In the genomic region with DNA sequence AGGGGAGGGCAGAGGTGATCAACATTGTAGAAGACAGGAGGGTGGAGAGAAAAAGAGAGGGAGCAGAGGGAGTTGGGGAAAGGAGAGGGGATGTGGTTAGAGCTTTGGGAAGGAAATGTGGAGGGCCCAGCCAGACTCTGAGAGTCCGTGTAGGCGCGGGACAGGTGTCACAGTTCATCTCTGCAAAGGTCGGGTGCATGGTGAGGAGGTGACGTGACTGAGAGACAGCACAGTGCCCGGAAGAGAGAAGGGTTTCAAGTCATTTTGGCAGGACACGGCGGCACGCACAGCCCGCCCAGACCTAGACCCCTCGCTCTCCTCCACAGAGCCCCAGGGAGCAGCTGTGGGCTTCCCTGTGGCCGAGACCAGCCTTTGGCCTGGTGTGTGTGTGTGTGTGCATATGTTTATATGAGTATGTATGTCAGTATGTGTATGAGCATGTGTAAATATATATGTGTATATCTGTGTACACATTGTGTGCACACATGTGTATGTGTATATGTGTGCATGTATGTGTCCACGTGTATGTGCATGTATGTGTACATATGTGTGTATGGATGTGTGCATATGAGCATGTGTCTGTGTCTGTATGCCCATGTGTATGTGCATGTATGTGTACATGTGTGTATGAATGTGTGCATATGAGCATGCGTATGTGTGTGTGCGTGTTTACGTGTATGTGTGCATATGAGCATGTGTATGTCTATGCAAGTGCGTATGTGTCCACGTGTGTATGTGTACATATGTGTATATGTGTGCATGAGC, we compare ENCODE assay signal across 1 cellular context.
TF ChIP-seq lines count a peak whose summit lies in the region.

No MANE protein-coding gene starts in this region.

TF ChIP-seq in GM12878, 131 proteins besides CTCF, POLR2A, EP300 and RAD21 (continued from another document):
- TF ChIP-seq, protein P1, sequence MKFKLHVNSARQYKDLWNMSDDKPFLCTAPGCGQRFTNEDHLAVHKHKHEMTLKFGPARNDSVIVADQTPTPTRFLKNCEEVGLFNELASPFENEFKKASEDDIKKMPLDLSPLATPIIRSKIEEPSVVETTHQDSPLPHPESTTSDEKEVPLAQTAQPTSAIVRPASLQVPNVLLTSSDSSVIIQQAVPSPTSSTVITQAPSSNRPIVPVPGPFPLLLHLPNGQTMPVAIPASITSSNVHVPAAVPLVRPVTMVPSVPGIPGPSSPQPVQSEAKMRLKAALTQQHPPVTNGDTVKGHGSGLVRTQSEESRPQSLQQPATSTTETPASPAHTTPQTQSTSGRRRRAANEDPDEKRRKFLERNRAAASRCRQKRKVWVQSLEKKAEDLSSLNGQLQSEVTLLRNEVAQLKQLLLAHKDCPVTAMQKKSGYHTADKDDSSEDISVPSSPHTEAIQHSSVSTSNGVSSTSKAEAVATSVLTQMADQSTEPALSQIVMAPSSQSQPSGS (IDR thresholded peaks at IDR 0.05; ENCODE audit: low read length), result no peak; the same call in 1 of the 2 replicates
- TF ChIP-seq, protein P2, sequence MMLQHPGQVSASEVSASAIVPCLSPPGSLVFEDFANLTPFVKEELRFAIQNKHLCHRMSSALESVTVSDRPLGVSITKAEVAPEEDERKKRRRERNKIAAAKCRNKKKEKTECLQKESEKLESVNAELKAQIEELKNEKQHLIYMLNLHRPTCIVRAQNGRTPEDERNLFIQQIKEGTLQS (IDR thresholded peaks at IDR 0.05; ENCODE audit: borderline replicate concordance, extremely low read depth, low read depth, low read length), result no peak
- TF ChIP-seq GATAD2B (conservative IDR thresholded peaks at IDR 0.05; ENCODE audit: low read depth) (0 out of 2 replicates have a peak, but pooled peaks have one; percentile 33), MEF2B (IDR thresholded peaks at IDR 0.05; ENCODE audit: partially characterized antibody, poor library complexity, severe bottlenecking) (peak; percentile 59), PAX5 (IDR thresholded peaks at IDR 0.05; ENCODE audit: borderline replicate concordance, low read depth, low read length) (peak; percentile 76; the same call in 1 of the 2 replicates), CREM (IDR thresholded peaks at IDR 0.05; ENCODE audit: low read depth) (peak; percentile 82), ESRRA (IDR thresholded peaks at IDR 0.05; ENCODE audit: low read length) (no peak), BCL11A (IDR thresholded peaks at IDR 0.05; ENCODE audit: low read depth, low read length) (peak; percentile 38; the same call in 1 of the 2 replicates), TCF3 (IDR thresholded peaks at IDR 0.05; ENCODE audit: borderline replicate concordance, insufficient read depth, low read depth, low read length) (peak; percentile 91), SUPT20H (IDR thresholded peaks at IDR 0.05; ENCODE audit: borderline replicate concordance, control insufficient read depth, low read depth, low read length) (no peak)
- TF ChIP-seq, protein P3, sequence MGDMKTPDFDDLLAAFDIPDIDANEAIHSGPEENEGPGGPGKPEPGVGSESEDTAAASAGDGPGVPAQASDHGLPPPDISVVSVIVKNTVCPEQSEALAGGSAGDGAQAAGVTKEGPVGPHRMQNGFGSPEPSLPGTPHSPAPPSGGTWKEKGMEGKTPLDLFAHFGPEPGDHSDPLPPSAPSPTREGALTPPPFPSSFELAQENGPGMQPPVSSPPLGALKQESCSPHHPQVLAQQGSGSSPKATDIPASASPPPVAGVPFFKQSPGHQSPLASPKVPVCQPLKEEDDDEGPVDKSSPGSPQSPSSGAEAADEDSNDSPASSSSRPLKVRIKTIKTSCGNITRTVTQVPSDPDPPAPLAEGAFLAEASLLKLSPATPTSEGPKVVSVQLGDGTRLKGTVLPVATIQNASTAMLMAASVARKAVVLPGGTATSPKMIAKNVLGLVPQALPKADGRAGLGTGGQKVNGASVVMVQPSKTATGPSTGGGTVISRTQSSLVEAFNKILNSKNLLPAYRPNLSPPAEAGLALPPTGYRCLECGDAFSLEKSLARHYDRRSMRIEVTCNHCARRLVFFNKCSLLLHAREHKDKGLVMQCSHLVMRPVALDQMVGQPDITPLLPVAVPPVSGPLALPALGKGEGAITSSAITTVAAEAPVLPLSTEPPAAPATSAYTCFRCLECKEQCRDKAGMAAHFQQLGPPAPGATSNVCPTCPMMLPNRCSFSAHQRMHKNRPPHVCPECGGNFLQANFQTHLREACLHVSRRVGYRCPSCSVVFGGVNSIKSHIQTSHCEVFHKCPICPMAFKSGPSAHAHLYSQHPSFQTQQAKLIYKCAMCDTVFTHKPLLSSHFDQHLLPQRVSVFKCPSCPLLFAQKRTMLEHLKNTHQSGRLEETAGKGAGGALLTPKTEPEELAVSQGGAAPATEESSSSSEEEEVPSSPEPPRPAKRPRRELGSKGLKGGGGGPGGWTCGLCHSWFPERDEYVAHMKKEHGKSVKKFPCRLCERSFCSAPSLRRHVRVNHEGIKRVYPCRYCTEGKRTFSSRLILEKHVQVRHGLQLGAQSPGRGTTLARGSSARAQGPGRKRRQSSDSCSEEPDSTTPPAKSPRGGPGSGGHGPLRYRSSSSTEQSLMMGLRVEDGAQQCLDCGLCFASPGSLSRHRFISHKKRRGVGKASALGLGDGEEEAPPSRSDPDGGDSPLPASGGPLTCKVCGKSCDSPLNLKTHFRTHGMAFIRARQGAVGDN (IDR thresholded peaks at IDR 0.05), result peak; percentile 79
- TF ChIP-seq, protein P4, sequence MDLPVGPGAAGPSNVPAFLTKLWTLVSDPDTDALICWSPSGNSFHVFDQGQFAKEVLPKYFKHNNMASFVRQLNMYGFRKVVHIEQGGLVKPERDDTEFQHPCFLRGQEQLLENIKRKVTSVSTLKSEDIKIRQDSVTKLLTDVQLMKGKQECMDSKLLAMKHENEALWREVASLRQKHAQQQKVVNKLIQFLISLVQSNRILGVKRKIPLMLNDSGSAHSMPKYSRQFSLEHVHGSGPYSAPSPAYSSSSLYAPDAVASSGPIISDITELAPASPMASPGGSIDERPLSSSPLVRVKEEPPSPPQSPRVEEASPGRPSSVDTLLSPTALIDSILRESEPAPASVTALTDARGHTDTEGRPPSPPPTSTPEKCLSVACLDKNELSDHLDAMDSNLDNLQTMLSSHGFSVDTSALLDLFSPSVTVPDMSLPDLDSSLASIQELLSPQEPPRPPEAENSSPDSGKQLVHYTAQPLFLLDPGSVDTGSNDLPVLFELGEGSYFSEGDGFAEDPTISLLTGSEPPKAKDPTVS (IDR thresholded peaks at IDR 0.05; ENCODE audit: low read depth, low read length), result no peak
- TF ChIP-seq, protein P5, sequence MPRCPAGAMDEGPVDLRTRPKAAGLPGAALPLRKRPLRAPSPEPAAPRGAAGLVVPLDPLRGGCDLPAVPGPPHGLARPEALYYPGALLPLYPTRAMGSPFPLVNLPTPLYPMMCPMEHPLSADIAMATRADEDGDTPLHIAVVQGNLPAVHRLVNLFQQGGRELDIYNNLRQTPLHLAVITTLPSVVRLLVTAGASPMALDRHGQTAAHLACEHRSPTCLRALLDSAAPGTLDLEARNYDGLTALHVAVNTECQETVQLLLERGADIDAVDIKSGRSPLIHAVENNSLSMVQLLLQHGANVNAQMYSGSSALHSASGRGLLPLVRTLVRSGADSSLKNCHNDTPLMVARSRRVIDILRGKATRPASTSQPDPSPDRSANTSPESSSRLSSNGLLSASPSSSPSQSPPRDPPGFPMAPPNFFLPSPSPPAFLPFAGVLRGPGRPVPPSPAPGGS (IDR thresholded peaks at IDR 0.05; ENCODE audit: borderline replicate concordance, insufficient read depth, low read depth, low read length, poor library complexity, severe bottlenecking), result peak; percentile 91
- TF ChIP-seq, protein P6, sequence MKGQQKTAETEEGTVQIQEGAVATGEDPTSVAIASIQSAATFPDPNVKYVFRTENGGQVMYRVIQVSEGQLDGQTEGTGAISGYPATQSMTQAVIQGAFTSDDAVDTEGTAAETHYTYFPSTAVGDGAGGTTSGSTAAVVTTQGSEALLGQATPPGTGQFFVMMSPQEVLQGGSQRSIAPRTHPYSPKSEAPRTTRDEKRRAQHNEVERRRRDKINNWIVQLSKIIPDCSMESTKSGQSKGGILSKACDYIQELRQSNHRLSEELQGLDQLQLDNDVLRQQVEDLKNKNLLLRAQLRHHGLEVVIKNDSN (IDR thresholded peaks at IDR 0.05; ENCODE audit: borderline replicate concordance, extremely low read length, insufficient read depth, low read depth, low read length), result no peak
